In the genomic region with DNA sequence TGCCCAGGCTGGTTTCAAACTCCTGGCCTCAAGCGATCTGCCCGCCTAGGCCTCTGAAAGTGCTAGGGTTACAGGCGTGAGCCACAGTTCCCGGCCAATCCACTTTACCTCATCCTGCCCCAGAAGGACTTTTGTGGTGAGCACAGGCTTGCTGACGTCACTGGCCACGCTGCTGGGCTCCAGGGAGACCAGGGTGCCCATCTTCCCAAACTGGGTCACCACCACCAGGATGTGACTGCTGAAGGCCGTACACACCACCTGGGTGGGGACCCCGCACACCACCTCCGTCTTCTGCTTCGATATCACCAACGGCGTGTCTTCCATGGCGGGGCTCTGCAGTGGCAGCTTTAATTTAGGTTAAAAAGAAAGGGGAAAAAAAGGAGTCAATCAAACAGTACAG, we compare ENCODE assay signal across 8 cellular contexts. TPM values are rescaled to one million over a fixed set of nuclear protein-coding genes. Genes with fewer than 3 reads are reported as not detected.
A peak's percentile ranks its signal among the peaks of the same experiment; 100 is the strongest.
DNase-seq lines count a peak whose midpoint lies in the region; ATAC-seq, FAIRE-seq and TF ChIP-seq lines count a peak whose summit lies in the region.

No MANE protein-coding gene starts in this region.

- no peaks in the 10 kb centered on the region for H4K20me1 ChIP-seq in HepG2 (ENCODE audit: insufficient read depth, low read length)

- intact Hi-C loops in HepG2 (cut with micrococcal nuclease; ENCODE audit: unreplicated experiment): no loop called here

- H3K27me3 ChIP-seq in CD8-positive, alpha-beta memory T cell (ENCODE audit: insufficient read depth, low read length, poor library complexity, severe bottlenecking): no peaks in the 10 kb centered on the region
- no peaks in the 10 kb centered on the region for H3K27me3 ChIP-seq in adipocyte (replicated peaks; ENCODE audit: control insufficient read depth, insufficient read depth, low read length)
- no peaks in the 10 kb centered on the region; a peak in 1 of 5 replicates for H3K27me3 ChIP-seq in HepG2 (ENCODE audit: control insufficient read depth in 1 of 2, insufficient read depth in 2 of 2, low read length in 2 of 2)
- H3K27me3 ChIP-seq in tibial nerve: no peaks in the 10 kb centered on the region

- no peak overlapping the region for H2AFZ ChIP-seq in HepG2 (ENCODE audit: low read length)

- peak overlapping the region; percentile 84 for H3K27ac ChIP-seq in CD8-positive, alpha-beta memory T cell (ENCODE audit: low read depth, low read length)
- H3K27ac ChIP-seq in HepG2 (ENCODE audit: extremely low read length, insufficient read depth, low read length) (peak overlapping the region; percentile 63), tibial nerve (peak overlapping the region in 3 of 4 donors; percentile 94 to 98 (median 95))

- peak overlapping the region; percentile 80 to 92 (median 88) for H3K4me3 Mint-ChIP-seq in CD8-positive, alpha-beta memory T cell

- peaks cover 17% of the 10 kb centered on the region for H3K4me1 ChIP-seq in CD8-positive, alpha-beta memory T cell (ENCODE audit: insufficient read depth, low read length)
- peaks cover 55% of the 10 kb centered on the region for H3K4me1 ChIP-seq in adipocyte (ENCODE audit: control insufficient read depth, insufficient read depth, low read length)
- H3K4me1 ChIP-seq in HepG2 (ENCODE audit: insufficient read depth, low read length): peaks cover 37% of the 10 kb centered on the region
- peaks cover 0 to 59% (median 25%) of the 10 kb centered on the region in 4 donors for H3K4me1 ChIP-seq in tibial nerve

- H3K4me2 ChIP-seq in HepG2 (ENCODE audit: low read depth, low read length): peak overlapping the region; percentile 91

- no peak for TF ChIP-seq RAD21 in HepG2 (CRISPR knock-in tag; IDR thresholded peaks at IDR 0.05)

- peak overlapping the region; percentile 67 to 98 (median 96) for H3K27ac Mint-ChIP-seq in CD8-positive, alpha-beta memory T cell

- in situ Hi-C loops in HepG2 (cut with HindIII; ENCODE audit: extremely low pct_ligation_motif_present, low pct_unique_long_range_greater_than_20kb): no loop called here

- POLR2A ChIA-PET in CD8-positive, alpha-beta memory T cell (lab: Charles Lee): no interaction called here
- POLR2A ChIA-PET in HepG2 (lab: Yijun Ruan, JAX): no interaction called here

- H3K36me3 Mint-ChIP-seq in CD8-positive, alpha-beta memory T cell: peaks cover 0 to 27% (median 2%) of the 10 kb centered on the region in 3 donors

- H3K9me3 ChIP-seq in CD8-positive, alpha-beta memory T cell (ENCODE audit: low read length): no peaks in the 10 kb centered on the region
- H3K9me3 ChIP-seq in adipocyte (ENCODE audit: control insufficient read depth, low read length): no peaks in the 10 kb centered on the region
- H3K9me3 ChIP-seq in HepG2 (ENCODE audit: low read length): no peaks in the 10 kb centered on the region
- H3K9me3 ChIP-seq in tibial nerve: no peaks in the 10 kb centered on the region

- peak overlapping the region; percentile 62 for H3K4me3 ChIP-seq in CD8-positive, alpha-beta memory T cell (ENCODE audit: low read length)
- peak overlapping the region; percentile 93 for H3K4me3 ChIP-seq in adipocyte (ENCODE audit: low read length)
- H3K4me3 ChIP-seq in HepG2 (replicated peaks in 1 of 3; ENCODE audit: insufficient read depth in 1 of 3, low read depth in 2 of 3, low read length in 3 of 3): peak overlapping the region; percentile 68 to 96 (median 86); a peak in 5 of 6 replicates
- H3K4me3 ChIP-seq in tibial nerve: peak overlapping the region in 3 of 4 donors; percentile 75 to 89 (median 85)

- CTCF ChIA-PET in CD8-positive, alpha-beta memory T cell (lab: Charles Lee): no interaction called here
- CTCF ChIA-PET in HepG2 (lab: Yijun Ruan, JAX; ENCODE audit: low intra/inter-chr PET ratio, low total read pairs): no interaction called here

- no peak for ATAC-seq in HepG2
- ATAC-seq in HG03520 (IDR thresholded peaks at IDR 0.05; ENCODE audit: unreplicated experiment): no peak
- no peak for ATAC-seq in GM21723 (IDR thresholded peaks at IDR 0.05; ENCODE audit: unreplicated experiment)

- peaks cover 0 to 3% of the 10 kb centered on the region in 2 donors for H3K27me3 Mint-ChIP-seq in CD8-positive, alpha-beta memory T cell

- H3K9ac ChIP-seq in adipocyte (ENCODE audit: low read length) (peak overlapping the region; percentile 99), HepG2 (ENCODE audit: insufficient read depth, low read depth, low read length) (peak overlapping the region; percentile 97)

- peaks cover 8% of the 10 kb centered on the region for H3K36me3 ChIP-seq in CD8-positive, alpha-beta memory T cell (ENCODE audit: insufficient read depth, low read length)
- peaks cover 6% of the 10 kb centered on the region for H3K36me3 ChIP-seq in adipocyte (ENCODE audit: control insufficient read depth, insufficient read depth, low read length, severe bottlenecking)
- H3K36me3 ChIP-seq in HepG2 (replicated peaks in 1 of 2; ENCODE audit: control insufficient read depth in 1 of 2, insufficient read depth in 2 of 2, low read length in 2 of 2): peaks cover 2 to 14% of the 10 kb centered on the region in 2 experiments; a peak in 2 of 5 replicates
- peaks cover 0 to 36% (median 0%) of the 10 kb centered on the region in 3 donors for H3K36me3 ChIP-seq in tibial nerve

- BruUV-seq in HepG2 (replicated peaks; lab: Mats Ljungman, UMichigan): TSS peak; percentile 87

- TF ChIP-seq POLR2A in HepG2 (IDR thresholded peaks at IDR 0.05; ENCODE audit: insufficient read depth in 1 of 2, low read depth in 2 of 2, low read length in 2 of 2): no peak
- no peak for TF ChIP-seq POLR2A in tibial nerve (IDR thresholded peaks at IDR 0.05)

- no peaks in the 10 kb centered on the region for H3K9me3 Mint-ChIP-seq in CD8-positive, alpha-beta memory T cell

- FAIRE-seq in HepG2 (lab: Jason Lieb, UNC): peak; percentile 4

- peak in 4 of 5 donors; percentile 31 to 60 (median 56) for DNase-seq in CD8-positive, alpha-beta memory T cell
- DNase-seq in M059J (ENCODE audit: low read depth): peak; percentile 82
- DNase-seq in adipocyte (ENCODE audit: low read depth): no peak
- no peak for DNase-seq in HepG2 (ENCODE audit: low spot score)
- DNase-seq in tibial nerve (ENCODE audit: low spot score in 2 of 2): no peak
- no peak for DNase-seq in NCI-H187 (lab: John Stamatoyannopoulos, UW)

- peaks cover 20 to 36% (median 34%) of the 10 kb centered on the region in 3 donors for H3K4me1 Mint-ChIP-seq in CD8-positive, alpha-beta memory T cell

- TF ChIP-seq EP300 in HepG2 (IDR thresholded peaks at IDR 0.05; ENCODE audit: low read depth in 2 of 2, low read length in 2 of 2): no peak
- no peak for TF ChIP-seq EP300 in HepG2 (CRISPR knock-in tag; IDR thresholded peaks at IDR 0.05; ENCODE audit: borderline replicate concordance)
- no peak for TF ChIP-seq EP300 in tibial nerve (IDR thresholded peaks at IDR 0.05)

- WGBS in HepG2 (ENCODE audit: low lambda C conversion rate): 56% methylated on average over 13 of the region's 13 CpGs
- 74 to 83% methylated on average over 11 to 13 of the region's 13 CpGs for WGBS in tibial nerve, 2 donors

- TF ChIP-seq CTCF in HepG2 (CRISPR knock-in tag; IDR thresholded peaks at IDR 0.05): no peak
- no peak for TF ChIP-seq CTCF in tibial nerve (IDR thresholded peaks at IDR 0.05)

- peaks cover 7% of the 10 kb centered on the region for H3K79me2 ChIP-seq in HepG2 (ENCODE audit: insufficient read depth, low read length)

RNA-seq across cellular contexts. Expression of a gene that starts 0.8 kb away (rescaled TPM):
- 10 to 100 TPM; 71.0 to 80.7 TPM for total RNA-seq in CD8-positive, alpha-beta memory T cell
- 51.3 TPM for polyA plus RNA-seq in CD8-positive, alpha-beta memory T cell
- 86.5 and 87.9 TPM in 2 replicates for total RNA-seq in M059J (2014; rRNA removed; shearing (Covaris generic))
- total RNA-seq in HepG2 (2016; rRNA removed; fragmentation: Illumina TruSeq; extraction: Trizol) (46.7 and 48.4 TPM in 2 replicates), tibial nerve (10 to 100 TPM; 36.3 to 42.3 (median 39.5) TPM)
- 83.1 and 98.2 TPM in 2 replicates for total RNA-seq in HepG2 (2016; cell fraction: cytosol; rRNA removed; fragmentation: Illumina TruSeq; extraction: Trizol; ENCODE audit: low read depth)
- total RNA-seq in HepG2 (2016; cell fraction: insoluble cytoplasmic fraction; rRNA removed; fragmentation: Illumina TruSeq; extraction: Trizol): 50.6 and 51.2 TPM in 2 replicates
- 102 and 118 TPM in 2 replicates for total RNA-seq in HepG2 (2016; cell fraction: membrane; rRNA removed; fragmentation: Illumina TruSeq; extraction: Trizol)
- total RNA-seq in HepG2 (2016; cell fraction: nucleus; rRNA removed; fragmentation: Illumina TruSeq; extraction: Trizol): 24.1 and 28.4 TPM in 2 replicates
- polyA plus RNA-seq in HepG2 (2011; rRNA removed): 29.3 and 29.6 TPM in 2 replicates
- 36.1 and 44.9 TPM in 2 replicates for polyA plus RNA-seq in HepG2 (2011; cell fraction: cytosol; rRNA removed)
- 29.2 and 39.8 TPM in 2 replicates for polyA plus RNA-seq in HepG2 (2011; cell fraction: nucleus; rRNA removed)
- polyA plus RNA-seq in HepG2 (2012): 15.8 and 28.3 TPM in 2 replicates
- 72.7 and 106 TPM in 2 replicates for polyA plus RNA-seq in HepG2 (2016; cell fraction: cytosol; fragmentation: Illumina TruSeq; extraction: Trizol; ENCODE audit: low read depth)
- 49.5 and 55.3 TPM in 2 replicates for polyA plus RNA-seq in HepG2 (2016; cell fraction: insoluble cytoplasmic fraction; fragmentation: Illumina TruSeq; extraction: Trizol; ENCODE audit: low read depth)
- 82.6 and 104 TPM in 2 replicates for polyA plus RNA-seq in HepG2 (2016; cell fraction: membrane; fragmentation: Illumina TruSeq; extraction: Trizol; ENCODE audit: low read depth)
- 48.5 and 51.1 TPM in 2 replicates for polyA plus RNA-seq in HepG2 (2016; cell fraction: nucleus; fragmentation: Illumina TruSeq; extraction: Trizol; ENCODE audit: insufficient read depth, low read depth)
- 17.7 and 43.7 TPM in 2 replicates for polyA minus RNA-seq in HepG2 (2011; rRNA and poly(A)+ RNA removed; ENCODE audit: low replicate concordance)
- 8.9 and 9.7 TPM in 2 replicates for polyA minus RNA-seq in HepG2 (2011; cell fraction: cytosol; rRNA and poly(A)+ RNA removed)
- 4.7 and 6.2 TPM in 2 replicates for polyA minus RNA-seq in HepG2 (2011; cell fraction: nucleus; rRNA and poly(A)+ RNA removed)

RNA-seq across cellular contexts. Expression of a gene that starts 13.0 kb away (rescaled TPM):
- total RNA-seq in CD8-positive, alpha-beta memory T cell: not detected
- not detected for polyA plus RNA-seq in CD8-positive, alpha-beta memory T cell
- total RNA-seq in M059J (2014; rRNA removed; shearing (Covaris generic)): 1.8 and 3.3 TPM in 2 replicates
- 3.1 and 9.5 TPM in 2 replicates for total RNA-seq in HepG2 (2016; rRNA removed; fragmentation: Illumina TruSeq; extraction: Trizol)
- total RNA-seq in HepG2 (2016; cell fraction: cytosol; rRNA removed; fragmentation: Illumina TruSeq; extraction: Trizol; ENCODE audit: low read depth): 4.3 and 4.6 TPM in 2 replicates
- 3.8 and 10.6 TPM in 2 replicates for total RNA-seq in HepG2 (2016; cell fraction: insoluble cytoplasmic fraction; rRNA removed; fragmentation: Illumina TruSeq; extraction: Trizol)
- total RNA-seq in HepG2 (2016; cell fraction: membrane; rRNA removed; fragmentation: Illumina TruSeq; extraction: Trizol): 5.7 and 6.3 TPM in 2 replicates
- total RNA-seq in HepG2 (2016; cell fraction: nucleus; rRNA removed; fragmentation: Illumina TruSeq; extraction: Trizol): 11.4 and 11.7 TPM in 2 replicates
- 20.4 and 33.1 TPM in 2 replicates for polyA plus RNA-seq in HepG2 (2011; rRNA removed)
- polyA plus RNA-seq in HepG2 (2011; cell fraction: cytosol; rRNA removed): 9.9 and 13.2 TPM in 2 replicates
- 144 and 175 TPM in 2 replicates for polyA plus RNA-seq in HepG2 (2011; cell fraction: nucleus; rRNA removed)
- polyA plus RNA-seq in HepG2 (2012): 8.4 and 10.9 TPM in 2 replicates
- 3.6 and 4.0 TPM in 2 replicates for polyA plus RNA-seq in HepG2 (2016; cell fraction: cytosol; fragmentation: Illumina TruSeq; extraction: Trizol; ENCODE audit: low read depth)
- polyA plus RNA-seq in HepG2 (2016; cell fraction: insoluble cytoplasmic fraction; fragmentation: Illumina TruSeq; extraction: Trizol; ENCODE audit: low read depth): 4.3 and 5.0 TPM in 2 replicates
- 4.3 and 5.3 TPM in 2 replicates for polyA plus RNA-seq in HepG2 (2016; cell fraction: membrane; fragmentation: Illumina TruSeq; extraction: Trizol; ENCODE audit: low read depth)
- polyA plus RNA-seq in HepG2 (2016; cell fraction: nucleus; fragmentation: Illumina TruSeq; extraction: Trizol; ENCODE audit: insufficient read depth, low read depth): 25.4 and 29.2 TPM in 2 replicates
- polyA minus RNA-seq in HepG2 (2011; rRNA and poly(A)+ RNA removed; ENCODE audit: low replicate concordance): 70.5 and 85.2 TPM in 2 replicates
- polyA minus RNA-seq in HepG2 (2011; cell fraction: cytosol; rRNA and poly(A)+ RNA removed): 6.3 and 12.4 TPM in 2 replicates
- polyA minus RNA-seq in HepG2 (2011; cell fraction: nucleus; rRNA and poly(A)+ RNA removed): 27.6 and 31.7 TPM in 2 replicates
- 1 to 10 TPM in 1 of 4 donors, under 1 TPM in 1, not detected in 2; 0.66 to 2.5 TPM for total RNA-seq in tibial nerve

RNA-seq across cellular contexts. Expression of a gene that starts 38.5 kb away (rescaled TPM):
- 10 to 100 TPM; 36.6 to 41.1 TPM for total RNA-seq in CD8-positive, alpha-beta memory T cell
- polyA plus RNA-seq in CD8-positive, alpha-beta memory T cell: 0.85 TPM
- total RNA-seq in M059J (2014; rRNA removed; shearing (Covaris generic)): 13.3 and 26.7 TPM in 2 replicates
- total RNA-seq in HepG2 (2016; rRNA removed; fragmentation: Illumina TruSeq; extraction: Trizol) (9.2 and 10.4 TPM in 2 replicates), tibial nerve (100 to 1,000 TPM in 2 of 4 donors, 10 to 100 TPM in 2; 41.3 to 117 (median 74.5) TPM)
- total RNA-seq in HepG2 (2016; cell fraction: cytosol; rRNA removed; fragmentation: Illumina TruSeq; extraction: Trizol; ENCODE audit: low read depth): 1.4 and 1.5 TPM in 2 replicates
- total RNA-seq in HepG2 (2016; cell fraction: insoluble cytoplasmic fraction; rRNA removed; fragmentation: Illumina TruSeq; extraction: Trizol): 8.1 and 11.1 TPM in 2 replicates
- 4.0 and 4.6 TPM in 2 replicates for total RNA-seq in HepG2 (2016; cell fraction: membrane; rRNA removed; fragmentation: Illumina TruSeq; extraction: Trizol)
- 6.5 TPM in 2 replicates for total RNA-seq in HepG2 (2016; cell fraction: nucleus; rRNA removed; fragmentation: Illumina TruSeq; extraction: Trizol)
- polyA plus RNA-seq in HepG2 (2011; rRNA removed): 7.3 and 13.8 TPM in 2 replicates
- 6.2 and 7.3 TPM in 2 replicates for polyA plus RNA-seq in HepG2 (2011; cell fraction: cytosol; rRNA removed)
- polyA plus RNA-seq in HepG2 (2011; cell fraction: nucleus; rRNA removed): 63.2 and 72.7 TPM in 2 replicates
- polyA plus RNA-seq in HepG2 (2012): 15.2 and 31.6 TPM in 2 replicates
- polyA plus RNA-seq in HepG2 (2016; cell fraction: cytosol; fragmentation: Illumina TruSeq; extraction: Trizol; ENCODE audit: low read depth): 0.54 and 0.61 TPM in 2 replicates
- polyA plus RNA-seq in HepG2 (2016; cell fraction: insoluble cytoplasmic fraction; fragmentation: Illumina TruSeq; extraction: Trizol; ENCODE audit: low read depth): 6.5 and 8.2 TPM in 2 replicates
- polyA plus RNA-seq in HepG2 (2016; cell fraction: membrane; fragmentation: Illumina TruSeq; extraction: Trizol; ENCODE audit: low read depth): 1.9 TPM in 2 replicates
- 19.6 and 20.9 TPM in 2 replicates for polyA plus RNA-seq in HepG2 (2016; cell fraction: nucleus; fragmentation: Illumina TruSeq; extraction: Trizol; ENCODE audit: insufficient read depth, low read depth)
- polyA minus RNA-seq in HepG2 (2011; rRNA and poly(A)+ RNA removed; ENCODE audit: low replicate concordance): 11.1 and 17.4 TPM in 2 replicates
- polyA minus RNA-seq in HepG2 (2011; cell fraction: cytosol; rRNA and poly(A)+ RNA removed): 12.7 and 12.8 TPM in 2 replicates
- 10.8 and 12.7 TPM in 2 replicates for polyA minus RNA-seq in HepG2 (2011; cell fraction: nucleus; rRNA and poly(A)+ RNA removed)

Comparison
In these comparisons a context has a peak if more than half of its experiments do, and no peak if none do; other contexts are left out.
1. DNase-seq: peak in CD8-positive, alpha-beta memory T cell (4 of 5) and M059J (single experiment); none in adipocyte (single experiment), HepG2 (single experiment), tibial nerve (0 of 2) and NCI-H187 (0 of 2).
2. Peak in every context shown above with its lines, with median percentiles within 50 percentile points of each other: H3K27ac ChIP-seq and H3K4me3 ChIP-seq.